ENCODE assay signal across 8 cellular contexts in the genomic region with DNA sequence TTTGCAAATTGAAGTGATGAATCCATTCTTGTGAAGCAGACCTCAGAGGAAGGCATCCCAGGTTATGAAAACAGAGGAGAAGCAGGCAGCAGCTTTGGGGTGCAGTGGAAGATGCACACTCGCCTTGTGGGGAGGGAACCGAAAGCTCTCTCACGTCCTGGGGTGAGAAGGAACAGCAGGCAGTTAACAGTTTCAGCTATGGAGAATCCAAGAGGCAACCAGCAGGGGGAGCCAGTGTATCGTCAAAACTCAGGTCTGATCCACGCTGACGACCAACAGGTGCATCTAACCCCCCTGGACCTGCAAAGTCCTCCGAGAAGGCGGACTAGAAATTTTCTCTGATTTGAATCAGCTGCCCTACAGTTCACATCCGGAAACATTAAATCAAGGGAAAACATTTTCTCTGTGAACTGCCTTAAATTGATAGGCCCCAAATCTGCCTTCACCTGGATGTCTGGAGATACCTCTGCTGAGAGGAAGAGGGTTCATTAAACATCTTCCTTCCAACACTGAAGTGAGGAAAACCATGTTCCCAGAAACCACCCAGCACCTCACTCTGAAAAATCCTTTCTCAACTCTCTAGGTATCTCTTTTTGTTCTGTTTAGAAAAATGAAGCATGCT.
DNase-seq lines count a peak whose midpoint lies in the region; ATAC-seq lines count a peak whose summit lies in the region.

No MANE protein-coding gene starts in this region.

- DNase-seq in ELF-1 (ENCODE audit: low read depth, low spot score) (peak; percentile 86), HuH-7.5 (ENCODE audit: low spot score) (peak; percentile 72), RKO (ENCODE audit: low spot score) (peak; percentile 58), globus pallidus (ENCODE audit: low spot score) (peak; percentile 58), pons (ENCODE audit: low spot score) (peak; percentile 78), posterior vena cava (ENCODE audit: low spot score) (no peak)
- DNase-seq in activated effector memory CD4-positive, alpha-beta T cell treated with anti-CD3 and anti-CD28 coated beads, Interleukin-2, amount 50 U/mL, for 16 hours = peak; percentile 85

- intact Hi-C loops in posterior vena cava (cut with DNase I) = loop anchor here in 1 of 2 donors (5.0 kb wide), 1 partner anchor 114 kb away; no protein-coding TSS in a partner anchor

- ATAC-seq in GM21619 (IDR thresholded peaks at IDR 0.05; ENCODE audit: unreplicated experiment) = peak; percentile 86
